9 cellular contexts compared by ENCODE assay signal in genomic region chr12:32603858-32604257, GRCh38.
A peak's percentile ranks its signal among the peaks of the same experiment; 100 is the strongest.
DNase-seq lines count a peak whose midpoint lies in the region; ATAC-seq, FAIRE-seq and TF ChIP-seq lines count a peak whose summit lies in the region.
"Had no signal": no experiment of that assay in that cellular context is flagged by ENCODE, and none has a peak within 500 bp of the region (broad histone marks: within the 10 kb centered on the region; RNA-seq: fewer than 3 reads in every experiment).

No MANE protein-coding gene starts in this region.

- H2AK5ac ChIP-seq in IMR-90 (ENCODE audit: low read depth, low read length), result no peak overlapping the region

- H3K9me3 ChIP-seq in IMR-90 (ENCODE audit: control insufficient read depth, insufficient read depth, low read length) (no peaks in the 10 kb centered on the region), pancreas (no peaks in the 10 kb centered on the region)
- H3K9me3 ChIP-seq: SJSA1 had no signal

- no peak overlapping the region for H3K4me3 ChIP-seq in GM12865 (ENCODE audit: low read depth, low read length)
- H3K4me3 ChIP-seq in IMR-90 (ENCODE audit: insufficient read depth, low read depth, low read length), result no peak overlapping the region
- no peak overlapping the region for H3K4me3 ChIP-seq in fibroblast of mammary gland (ENCODE audit: control insufficient read depth, low read depth, low read length)
- H3K4me3 ChIP-seq in pancreas, result no peak overlapping the region
- H3K4me3 ChIP-seq: SJSA1 had no signal

- H2AFZ ChIP-seq in IMR-90 (replicated peaks; ENCODE audit: low read length, poor library complexity), result no peak overlapping the region

- H2BK120ac ChIP-seq in IMR-90 (ENCODE audit: low read depth, low read length), result no peak overlapping the region

- ATAC-seq in GM21529 (IDR thresholded peaks at IDR 0.05; ENCODE audit: unreplicated experiment) (peak; percentile 96), IMR-90 (ENCODE audit: low read depth) (no peak), pancreas (no peak)

- no peak overlapping the region for H2AK9ac ChIP-seq in IMR-90 (replicated peaks; ENCODE audit: low read depth, low read length, poor library complexity)

- TF ChIP-seq CTCF in GM12865 (IDR thresholded peaks at IDR 0.05; ENCODE audit: insufficient read depth, low read depth, low read length, missing control alignments) (no peak), IMR-90 (conservative IDR thresholded peaks at IDR 0.05; ENCODE audit: low read depth, low read length) (no peak), fibroblast of mammary gland (conservative IDR thresholded peaks at IDR 0.05; ENCODE audit: control insufficient read depth, insufficient read depth, low read depth, low read length) (no peak), pancreas (IDR thresholded peaks at IDR 0.05) (no peak)

- WGBS in IMR-90 (ENCODE audit: extremely low coverage in 2 of 2, insufficient read length in 1 of 2), 2 experiments, result no CpG with 5 or more reads among the region's 2 CpGs
- 92 to 95% methylated on average over 2 of the region's 2 CpGs for WGBS in pancreas, 2 donors

- H3K9ac ChIP-seq in IMR-90 (ENCODE audit: low read depth, low read length), result no peak overlapping the region

- H3K4me1 ChIP-seq in IMR-90 (ENCODE audit: control insufficient read depth, insufficient read depth, low read length) (no peaks in the 10 kb centered on the region), pancreas (peaks cover 3 to 12% (median 8%) of the 10 kb centered on the region in 3 donors)
- H3K4me1 ChIP-seq: SJSA1 had no signal

- H4K91ac ChIP-seq in IMR-90 (ENCODE audit: insufficient read depth, low read depth, low read length), result no peak overlapping the region

- no peak overlapping the region for H3K14ac ChIP-seq in IMR-90 (replicated peaks; ENCODE audit: low read depth, low read length)

- BruUV-seq in IMR-90 (replicated peaks; lab: Mats Ljungman, UMichigan), result no TSS peak

- H3K27me3 ChIP-seq in IMR-90 (ENCODE audit: control insufficient read depth, insufficient read depth, low read length), result no peaks in the 10 kb centered on the region
- no peaks in the 10 kb centered on the region for H3K27me3 ChIP-seq in pancreas
- H3K27me3 ChIP-seq: SJSA1 had no signal

- no peak for TF ChIP-seq POLR2A in IMR-90 (IDR thresholded peaks at IDR 0.05; ENCODE audit: low read depth, low read length)

- intact Hi-C loops in IMR-90 (cut with micrococcal nuclease) (no loop called here), pancreas (cut with DNase I) (no loop called here)

- no peak overlapping the region for H3K18ac ChIP-seq in IMR-90 (ENCODE audit: low read depth, low read length)

- H3K23ac ChIP-seq in IMR-90 (ENCODE audit: low read depth, low read length), result no peak overlapping the region

- FAIRE-seq in pancreas (lab: Jason Lieb, UNC), result no peak

- POLR2A ChIA-PET in IMR-90 (lab: Charles Lee; ENCODE audit: unreplicated experiment), result no interaction called here
- POLR2A ChIA-PET in HEK293T (lab: Yijun Ruan, JAX), result no interaction called here

- H3K79me1 ChIP-seq in IMR-90 (ENCODE audit: low read depth in 1 of 2, low read length in 2 of 2), result peaks cover 0 to 8% of the 10 kb centered on the region in 2 experiments; a peak in 1 of 4 replicates

- peak; percentile 80 for DNase-seq in GM12865 (ENCODE audit: low read depth)
- peak; percentile 51 for DNase-seq in IMR-90
- peak; percentile 94 for DNase-seq in fibroblast of mammary gland (ENCODE audit: low read depth)
- DNase-seq in pancreas, result no peak
- DNase-seq in HEK293T (ENCODE audit: extremely low spot score), result no peak
- DNase-seq in NCI-H748 (lab: John Stamatoyannopoulos, UW; ENCODE audit: unreplicated experiment), result no peak
- no peak for DNase-seq in activated effector memory CD4-positive, alpha-beta T cell treated with anti-CD3 and anti-CD28 coated beads, Interleukin-2, amount 50 U/mL, for 16 hours

- in situ Hi-C loops in IMR-90 (cut with MboI; ENCODE audit: low sequenced_read_pairs), result no loop called here

- no peak overlapping the region for H3K56ac ChIP-seq in IMR-90 (ENCODE audit: extremely low read depth, insufficient read depth, low read length)

- dilution Hi-C loops in IMR-90 (cut with HindIII; ENCODE audit: low sequenced_read_pairs, unreplicated experiment), result no loop called here

- no peak overlapping the region for H3K4ac ChIP-seq in IMR-90 (ENCODE audit: low read depth, low read length)

- no peak overlapping the region for H4K8ac ChIP-seq in IMR-90 (ENCODE audit: low read depth in 2 of 2, low read length in 2 of 2)

- H2BK20ac ChIP-seq in IMR-90 (ENCODE audit: low read depth, low read length), result no peak overlapping the region

- H3K9me1 ChIP-seq in IMR-90 (ENCODE audit: insufficient read depth, low read length), result peaks cover 7% of the 10 kb centered on the region

- H4K5ac ChIP-seq in IMR-90 (ENCODE audit: low read depth, low read length), result no peak overlapping the region

- peaks cover 6% of the 10 kb centered on the region; the same call in 1 of the 2 replicates for H3K36me3 ChIP-seq in IMR-90 (ENCODE audit: control insufficient read depth, insufficient read depth, low read length)
- H3K36me3 ChIP-seq in pancreas, result peaks cover 0 to 38% (median 8%) of the 10 kb centered on the region in 3 donors
- H3K36me3 ChIP-seq: SJSA1 had no signal

- no peak for TF ChIP-seq RAD21 in IMR-90 (IDR thresholded peaks at IDR 0.05; ENCODE audit: low read length)

- no peak overlapping the region for H3K4me2 ChIP-seq in IMR-90 (ENCODE audit: low read depth, low read length)

- CTCF ChIA-PET in IMR-90 (lab: Yijun Ruan, JAX) (no interaction called here), HEK293T (lab: Yijun Ruan, JAX) (no interaction called here)

- H2BK5ac ChIP-seq in IMR-90 (ENCODE audit: low read depth, low read length, poor library complexity, severe bottlenecking), result no peak overlapping the region

- no peak overlapping the region for H2BK15ac ChIP-seq in IMR-90 (ENCODE audit: low read depth, low read length)

- no peaks in the 10 kb centered on the region for H4K20me1 ChIP-seq in IMR-90 (ENCODE audit: insufficient read depth, low read length)

- H3K27ac ChIP-seq in IMR-90 (ENCODE audit: insufficient read depth, low read length) (no peak overlapping the region), pancreas (no peak overlapping the region)
- H3K27ac ChIP-seq: SJSA1 had no signal

TF ChIP-seq in IMR-90, 13 proteins besides CTCF, POLR2A, EP300 and RAD21 (continues in another document):
- TF ChIP-seq BHLHE40 (IDR thresholded peaks at IDR 0.05; ENCODE audit: low read depth, low read length) (no peak), MAZ (IDR thresholded peaks at IDR 0.05; ENCODE audit: borderline replicate concordance, low read depth, low read length) (no peak), MXI1 (IDR thresholded peaks at IDR 0.05; ENCODE audit: borderline replicate concordance, low read depth, low read length) (no peak), FOS (IDR thresholded peaks at IDR 0.05; ENCODE audit: low read depth, low read length) (no peak), NFE2L2 (IDR thresholded peaks at IDR 0.05; ENCODE audit: low read depth, low read length) (no peak), CHD1 (IDR thresholded peaks at IDR 0.05; ENCODE audit: low read depth, low read length) (no peak), USF2 (IDR thresholded peaks at IDR 0.05; ENCODE audit: low read depth, low read length) (no peak), MAFK (IDR thresholded peaks at IDR 0.05; ENCODE audit: low read depth, low read length) (no peak)

TF ChIP-seq in HEK293T, 16 proteins besides CTCF, POLR2A, EP300 and RAD21:
- TF ChIP-seq PKNOX1 (IDR thresholded peaks at IDR 0.05) (no peak), HDGF (IDR thresholded peaks at IDR 0.05; ENCODE audit: borderline replicate concordance) (no peak), SP1 (IDR thresholded peaks at IDR 0.05) (no peak), FOXK2 (IDR thresholded peaks at IDR 0.05) (no peak), NFRKB (IDR thresholded peaks at IDR 0.05) (no peak), ELF4 (IDR thresholded peaks at IDR 0.05) (no peak), FOXM1 (IDR thresholded peaks at IDR 0.05; ENCODE audit: borderline replicate concordance) (no peak), TARDBP (IDR thresholded peaks at IDR 0.05) (no peak), L3MBTL2 (conservative IDR thresholded peaks at IDR 0.05) (no peak), CTBP1 (IDR thresholded peaks at IDR 0.05; ENCODE audit: borderline replicate concordance) (no peak), FOXA1 (IDR thresholded peaks at IDR 0.05) (no peak), ARNT (IDR thresholded peaks at IDR 0.05) (no peak), SUZ12 (IDR thresholded peaks at IDR 0.05) (no peak), ZNF384 (IDR thresholded peaks at IDR 0.05) (no peak), LEF1 (IDR thresholded peaks at IDR 0.05; ENCODE audit: borderline replicate concordance) (no peak)

Comparison
In these comparisons a context has a peak if more than half of its experiments do, and no peak if none do; other contexts are left out.
1. DNase-seq: peak in GM12865 (single experiment), IMR-90 (single experiment) and fibroblast of mammary gland (single experiment); none in pancreas (0 of 6), HEK293T (single experiment), NCI-H748 (single experiment) and activated effector memory CD4-positive, alpha-beta T cell treated with anti-CD3 and anti-CD28 coated beads, Interleukin-2, amount 50 U/mL, for 16 hours (single experiment).